21 cellular contexts compared by ENCODE assay signal in genomic region chr7:3436112-3436511, GRCh38.
"Had no signal": no experiment of that assay in that cellular context is flagged by ENCODE, and none has a peak within 500 bp of the region (broad histone marks: within the 10 kb centered on the region; RNA-seq: fewer than 3 reads in every experiment).

No MANE protein-coding gene starts in this region.

- H3K9ac ChIP-seq: neural progenitor cell had no signal

- DNase-seq: activated CD4-positive, alpha-beta T cell treated with anti-CD3 and anti-CD28 coated beads for 4 hours; activated CD4-positive, alpha-beta T cell treated with anti-CD3 and anti-CD28 coated beads, Interleukin-2, amount 50 U/mL, for 48 hours; activated CD4-positive, CD25-positive, alpha-beta regulatory T cell; activated CD8-positive, alpha-beta memory T cell treated with anti-CD3 and anti-CD28 coated beads, Interleukin-2, amount 50 U/mL, for 48 hours; activated naive CD4-positive, alpha-beta T cell treated with Interleukin-2 at 50 U/mL for 16 hours; activated naive CD8-positive, alpha-beta T cell treated with anti-CD3 and anti-CD28 coated beads for 36 hours; activated T-cell treated with anti-CD3 and anti-CD28 coated beads, Interleukin-2, amount 50 U/mL, for 4 hours; cerebellar nuclear complex; effector CD8-positive, alpha-beta T cell; immature natural killer cell; left ventricle myocardium inferior; naive thymus-derived CD8-positive, alpha-beta T cell; stimulated activated CD4-positive, alpha-beta T cell treated with anti-CD3 and anti-CD28 coated beads, Interleukin-2, amount 100 ng/mL, for 24 hours; stimulated activated naive CD8-positive, alpha-beta T cell treated with anti-CD3 and anti-CD28 coated beads, Interleukin-15, amount 100 ng/mL, for 72 hours; T1000; tibial artery had no signal

- H3K9me3 ChIP-seq: left ventricle myocardium inferior, prostate gland, tibial artery had no signal

- H3K4me1 ChIP-seq: prostate gland had no signal

- H3K4me3 ChIP-seq: hepatocyte, left ventricle myocardium inferior, neural progenitor cell, prostate gland, tibial artery had no signal

- H2AFZ ChIP-seq: hepatocyte, neural progenitor cell had no signal

- H3K79me2 ChIP-seq: hepatocyte had no signal

- ATAC-seq: activated T-cell treated with anti-CD3 and anti-CD28 coated beads, Interleukin-2, amount 50 U/mL, for 4 hours; esophagus mucosa; naive thymus-derived CD8-positive, alpha-beta T cell; stimulated activated effector memory CD8-positive, alpha-beta T cell treated with anti-CD3 and anti-CD28 coated beads, Interleukin-12 subunit alpha, Interleukin-12 subunit beta, amount 100 ng/mL, for 72 hours; stimulated activated naive CD8-positive, alpha-beta T cell treated with anti-CD3 and anti-CD28 coated beads, Interleukin-15, amount 100 ng/mL, for 72 hours had no signal

- H3K27me3 ChIP-seq: hepatocyte, neural progenitor cell, tibial artery had no signal

- H3K4me2 ChIP-seq: hepatocyte, neural progenitor cell had no signal

- H3K36me3 ChIP-seq: left ventricle myocardium inferior, neural progenitor cell, prostate gland, tibial artery had no signal

- H3K27ac ChIP-seq: hepatocyte, left ventricle myocardium inferior, neural progenitor cell, prostate gland, tibial artery had no signal
